ENCODE assay signal across 23 cellular contexts in the genomic region with DNA sequence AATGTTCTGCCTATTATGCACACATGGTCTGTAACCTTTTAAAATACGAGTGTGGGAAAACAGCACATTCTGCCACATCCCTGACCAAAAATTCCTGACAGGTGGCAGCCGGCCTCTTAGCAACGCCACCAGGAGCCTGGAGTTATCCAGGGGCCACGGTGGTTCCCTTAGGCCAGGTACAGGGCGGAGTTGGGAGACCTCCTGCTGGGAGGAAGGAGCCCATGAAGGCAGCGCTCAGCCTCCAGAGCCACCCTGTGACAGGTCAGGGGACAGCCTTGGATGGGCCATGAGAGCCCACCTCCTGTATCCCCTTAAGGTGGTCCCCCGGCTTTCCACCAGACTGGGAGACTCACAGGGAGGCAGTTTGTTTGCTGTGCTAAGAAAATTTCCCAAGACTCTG. TPM values are rescaled to one million over a fixed set of nuclear protein-coding genes. Genes with fewer than 3 reads are reported as not detected.
"Had no signal": no experiment of that assay in that cellular context is flagged by ENCODE, and none has a peak within 500 bp of the region (broad histone marks: within the 10 kb centered on the region; RNA-seq: fewer than 3 reads in every experiment).

No MANE protein-coding gene starts in this region.

- H3K27me3 ChIP-seq: breast epithelium, transverse colon had no signal

- DNase-seq: activated B cell treated with CpG ODN at 0.5 μM for 24 hours; activated CD4-positive, alpha-beta T cell treated with anti-CD3 and anti-CD28 coated beads for 36 hours; activated CD4-positive, alpha-beta T cell treated with anti-CD3 and anti-CD28 coated beads, Interleukin-2, amount 50 U/mL, for 4 hours; activated CD8-positive, alpha-beta memory T cell treated with anti-CD3 and anti-CD28 coated beads for 24 hours; activated CD8-positive, alpha-beta memory T cell treated with anti-CD3 and anti-CD28 coated beads, Interleukin-2, amount 50 U/mL, for 4 hours; activated naive CD4-positive, alpha-beta T cell; activated T-cell treated with anti-CD3 and anti-CD28 coated beads, Interleukin-2, amount 50 U/mL, for 24 hours; effector CD8-positive, alpha-beta T cell; left colon; mesendoderm; naive thymus-derived CD4-positive, alpha-beta T cell; stimulated activated CD4-positive, alpha-beta T cell treated with anti-CD3 and anti-CD28 coated beads, Interleukin-12 subunit alpha, Interleukin-12 subunit beta, amount 100 ng/mL, for 4 hours; stimulated activated CD4-positive, alpha-beta T cell treated with anti-CD3 and anti-CD28 coated beads, Interleukin-4, amount 100 ng/mL, for 4 hours; SW 1271; T-helper 17 cell; transverse colon had no signal

- H3K4me1 ChIP-seq: breast epithelium had no signal

- H3K27ac Mint-ChIP-seq: activated B cell treated with CpG ODN at 0.5 μM for 24 hours; activated CD4-positive, alpha-beta T cell treated with anti-CD3 and anti-CD28 coated beads for 36 hours; activated naive CD8-positive, alpha-beta T cell; activated T-cell treated with anti-CD3 and anti-CD28 coated beads, Interleukin-2, amount 50 U/mL, for 24 hours; activated T-helper 17 cell treated with anti-CD3 and anti-CD28 coated beads, Interleukin-2, amount 50 U/mL, for 72 hours; naive thymus-derived CD4-positive, alpha-beta T cell; stimulated activated naive CD8-positive, alpha-beta T cell treated with anti-CD3 and anti-CD28 coated beads, Interleukin-15, Interleukin-2, amounts not matched to agents 100 ng/mL and 50 ng/mL, for 24 hours; T-helper 17 cell had no signal

- H3K4me3 ChIP-seq: breast epithelium, SK-N-MC, transverse colon had no signal

- H3K36me3 Mint-ChIP-seq: activated naive CD8-positive, alpha-beta T cell; naive thymus-derived CD4-positive, alpha-beta T cell had no signal

- H3K9me3 ChIP-seq: breast epithelium, transverse colon had no signal

- H3K27ac ChIP-seq: breast epithelium, SK-N-MC had no signal

- H3K27me3 Mint-ChIP-seq: activated B cell treated with CpG ODN at 0.5 μM for 24 hours; activated naive CD8-positive, alpha-beta T cell; stimulated activated naive CD8-positive, alpha-beta T cell treated with anti-CD3 and anti-CD28 coated beads, Interleukin-15, Interleukin-2, amounts not matched to agents 100 ng/mL and 50 ng/mL, for 24 hours had no signal

- H3K9me3 Mint-ChIP-seq: activated T-cell treated with anti-CD3 and anti-CD28 coated beads, Interleukin-2, amount 50 U/mL, for 24 hours; activated T-helper 17 cell treated with anti-CD3 and anti-CD28 coated beads, Interleukin-2, amount 50 U/mL, for 72 hours; neural crest cell; stimulated activated naive CD8-positive, alpha-beta T cell treated with anti-CD3 and anti-CD28 coated beads, Interleukin-15, Interleukin-2, amounts not matched to agents 100 ng/mL and 50 ng/mL, for 24 hours had no signal

- H3K4me1 Mint-ChIP-seq: activated B cell treated with CpG ODN at 0.5 μM for 24 hours; activated CD4-positive, alpha-beta T cell treated with anti-CD3 and anti-CD28 coated beads for 36 hours; activated T-helper 17 cell treated with anti-CD3 and anti-CD28 coated beads, Interleukin-2, amount 50 U/mL, for 72 hours; naive thymus-derived CD4-positive, alpha-beta T cell; T-helper 17 cell had no signal

- H3K4me3 Mint-ChIP-seq: activated B cell treated with CpG ODN at 0.5 μM for 24 hours; activated CD4-positive, alpha-beta T cell treated with anti-CD3 and anti-CD28 coated beads for 36 hours; activated naive CD8-positive, alpha-beta T cell; activated T-cell treated with anti-CD3 and anti-CD28 coated beads, Interleukin-2, amount 50 U/mL, for 24 hours; activated T-helper 17 cell treated with anti-CD3 and anti-CD28 coated beads, Interleukin-2, amount 50 U/mL, for 72 hours; naive thymus-derived CD4-positive, alpha-beta T cell; neural crest cell; stimulated activated naive CD8-positive, alpha-beta T cell treated with anti-CD3 and anti-CD28 coated beads, Interleukin-15, Interleukin-2, amounts not matched to agents 100 ng/mL and 50 ng/mL, for 24 hours; T-helper 17 cell had no signal

- H3K36me3 ChIP-seq: breast epithelium, transverse colon had no signal

- ATAC-seq: activated CD4-positive, alpha-beta T cell treated with anti-CD3 and anti-CD28 coated beads for 36 hours; activated T-helper 17 cell treated with anti-CD3 and anti-CD28 coated beads, Interleukin-2, amount 50 U/mL, for 72 hours; esophagus mucosa; left colon; naive thymus-derived CD4-positive, alpha-beta T cell; T-helper 17 cell had no signal

RNA-seq across cellular contexts. Expression of a gene that starts 52.8 kb away (rescaled TPM):
- total RNA-seq: activated B cell treated with CpG ODN at 0.5 μM for 24 hours; activated CD4-positive, alpha-beta T cell treated with anti-CD3 and anti-CD28 coated beads for 36 hours; activated T-helper 17 cell treated with anti-CD3 and anti-CD28 coated beads, Interleukin-2, amount 50 U/mL, for 72 hours; naive thymus-derived CD4-positive, alpha-beta T cell; T-helper 17 cell had no signal
- polyA plus RNA-seq: naive thymus-derived CD4-positive, alpha-beta T cell had no signal
